9 cellular contexts compared by ENCODE assay signal in the genomic region with DNA sequence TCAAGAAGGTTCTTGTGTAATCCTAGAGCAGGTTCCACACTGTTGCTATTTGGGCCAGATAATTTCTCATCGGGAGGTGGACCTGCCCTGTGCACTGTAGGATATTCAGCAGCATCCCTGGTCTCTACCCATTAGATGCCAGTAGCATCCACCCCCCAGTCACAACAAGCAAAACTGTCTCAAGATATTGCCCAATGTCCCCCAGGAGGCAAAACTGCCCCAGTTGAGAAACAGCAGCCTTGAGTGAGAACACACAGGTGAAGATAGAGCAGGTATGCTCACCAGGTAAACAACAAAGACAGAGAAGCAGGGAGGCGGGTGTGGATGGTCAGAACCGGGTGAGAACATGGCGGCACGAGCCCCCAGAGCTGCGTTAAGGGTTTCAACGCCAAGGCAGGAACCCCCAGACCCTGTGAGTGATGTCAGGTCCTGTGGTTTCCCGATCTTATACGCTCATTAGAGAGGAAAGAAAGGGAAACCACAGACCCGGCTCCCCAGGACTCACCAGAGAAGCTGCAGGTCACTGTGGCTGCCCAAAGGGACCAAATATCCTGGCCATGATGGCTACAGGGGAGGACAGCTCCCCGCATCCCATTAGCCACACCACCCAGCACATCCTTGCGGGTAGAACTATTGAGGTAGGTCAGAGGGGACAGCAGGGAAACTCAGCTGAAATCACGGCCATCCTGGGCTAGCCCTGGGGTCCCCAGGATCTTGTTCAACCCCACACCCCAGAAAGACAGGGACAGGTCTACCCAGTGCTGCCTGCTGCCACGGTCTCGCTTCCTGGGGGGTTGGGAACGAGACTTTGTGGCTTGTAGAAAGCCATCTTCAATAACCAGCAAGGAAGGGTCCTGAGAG. TPM values are rescaled to one million over a fixed set of nuclear protein-coding genes. Genes with fewer than 3 reads are reported as not detected.
A peak's percentile ranks its signal among the peaks of the same experiment; 100 is the strongest.
DNase-seq lines count a peak whose midpoint lies in the region; ATAC-seq and TF ChIP-seq lines count a peak whose summit lies in the region.
"Had no signal": no experiment of that assay in that cellular context is flagged by ENCODE, and none has a peak within 500 bp of the region (broad histone marks: within the 10 kb centered on the region; RNA-seq: fewer than 3 reads in every experiment).

No MANE protein-coding gene starts in this region.

- H3K27me3 Mint-ChIP-seq in brain, result no peaks in the 10 kb centered on the region

- ATAC-seq in GM19372 (IDR thresholded peaks at IDR 0.05; ENCODE audit: low read depth, unreplicated experiment) (peak; percentile 14), HG03066 (IDR thresholded peaks at IDR 0.05; ENCODE audit: low read depth, unreplicated experiment) (peak; percentile 45), psoas muscle (no peak), foreskin keratinocyte (no peak)

- H3K4me1 ChIP-seq in psoas muscle, result peaks cover 34% of the 10 kb centered on the region
- peaks cover 33% of the 10 kb centered on the region for H3K4me1 ChIP-seq in foreskin keratinocyte

- peak overlapping the region in 2 of 5 experiments; percentile 27 to 42 for H3K4me3 Mint-ChIP-seq in brain

- no peaks in the 10 kb centered on the region for H3K27me3 ChIP-seq in psoas muscle (ENCODE audit: insufficient read depth in 3 of 3, low read length in 2 of 3)
- H3K27me3 ChIP-seq in foreskin keratinocyte, result no peaks in the 10 kb centered on the region

- no peaks in the 10 kb centered on the region for H3K9me3 Mint-ChIP-seq in brain

- no peak overlapping the region for H3K4me3 ChIP-seq in psoas muscle

- H3K36me3 ChIP-seq in psoas muscle (ENCODE audit: insufficient read depth in 1 of 2, low read depth in 1 of 2), result peaks cover 0 to 5% of the 10 kb centered on the region in 2 donors

- no peak for DNase-seq in psoas muscle
- DNase-seq in activated CD4-positive, alpha-beta T cell treated with anti-CD3 and anti-CD28 coated beads for 48 hours, result no peak
- no peak for DNase-seq in foreskin keratinocyte
- DNase-seq in NCI-H524 (lab: John Stamatoyannopoulos, UW), result no peak
- DNase-seq in NCI-H446 (lab: John Stamatoyannopoulos, UW), result no peak

- 74 to 83% (median 80%) methylated on average over 16 of the region's 16 CpGs for WGBS in psoas muscle, 3 donors

- H3K27ac ChIP-seq in psoas muscle, result peak overlapping the region; percentile 77
- no peak overlapping the region for H3K27ac ChIP-seq in foreskin keratinocyte

- H3K9me3 ChIP-seq in psoas muscle, result no peaks in the 10 kb centered on the region

- peaks cover 25% of the 10 kb centered on the region for H3K36me3 Mint-ChIP-seq in brain

- no peak for TF ChIP-seq CTCF in brain (conservative IDR thresholded peaks at IDR 0.05)
- TF ChIP-seq CTCF in psoas muscle (IDR thresholded peaks at IDR 0.05), result no peak
- TF ChIP-seq CTCF in foreskin keratinocyte (conservative IDR thresholded peaks at IDR 0.05), result no peak

- intact Hi-C loops in psoas muscle (cut with DNase I), result no loop called here

- H3K4me1 Mint-ChIP-seq in brain, result peaks cover 94% of the 10 kb centered on the region

- peak overlapping the region in 3 of 5 experiments; percentile 45 to 88 (median 60) for H3K27ac Mint-ChIP-seq in brain

RNA-seq across cellular contexts. Expression of gene CDC42EP4, which starts 21.2 kb away (rescaled TPM):
- polyA plus RNA-seq in brain (ENCODE audit: insufficient read depth, low read depth, low replicate concordance) (110 TPM), psoas muscle (10 to 100 TPM; 10.7 to 24.1 (median 21.7) TPM), foreskin keratinocyte (14.5 and 16.4 TPM in 2 replicates)
- total RNA-seq in psoas muscle (10 to 100 TPM; 13.7 to 24.4 (median 18.1) TPM), foreskin keratinocyte (18.7 and 20.3 TPM in 2 replicates)

RNA-seq across cellular contexts. Expression of gene CPSF4L, which starts 28.9 kb away (rescaled TPM):
- polyA plus RNA-seq in brain (ENCODE audit: insufficient read depth, low read depth, low replicate concordance) (not detected), psoas muscle (not detected), foreskin keratinocyte (not detected in 2 replicates)
- total RNA-seq in psoas muscle (not detected), foreskin keratinocyte (not detected in 2 replicates)
- total RNA-seq: NCI-H460 had no signal

Comparison
In these comparisons a context has a peak if more than half of its experiments do, and no peak if none do; other contexts are left out.
1. ATAC-seq: peak in GM19372 (single experiment) and HG03066 (single experiment); none in psoas muscle (0 of 4) and foreskin keratinocyte (single experiment).